Comparison of ENCODE assay signal across 24 cellular contexts in genomic region chr22:41436322-41437113, GRCh38. TPM values are rescaled to one million over a fixed set of nuclear protein-coding genes. Genes with fewer than 3 reads are reported as not detected.
A peak's percentile ranks its signal among the peaks of the same experiment; 100 is the strongest.
DNase-seq lines count a peak whose midpoint lies in the region; ATAC-seq and TF ChIP-seq lines count a peak whose summit lies in the region.
"Had no signal": no experiment of that assay in that cellular context is flagged by ENCODE, and none has a peak within 500 bp of the region (broad histone marks: within the 10 kb centered on the region; RNA-seq: fewer than 3 reads in every experiment).

No MANE protein-coding gene starts in this region.

- TF ChIP-seq CTCF in activated B cell treated with CpG ODN at 0.5 μM for 24 hours (IDR thresholded peaks at IDR 0.05) (no peak), left ventricle myocardium inferior (IDR thresholded peaks at IDR 0.05; ENCODE audit: borderline replicate concordance) (no peak)

- intact Hi-C loops in activated B cell treated with CpG ODN at 0.5 μM for 24 hours (cut with micrococcal nuclease) = no loop called here
- intact Hi-C loops in left ventricle myocardium inferior (cut with micrococcal nuclease) = no loop called here

- no peaks in the 10 kb centered on the region for H3K27me3 ChIP-seq in left ventricle myocardium inferior (ENCODE audit: low read depth)
- H3K27me3 ChIP-seq: BLaER1, hepatocyte had no signal

- H3K4me1 ChIP-seq in left ventricle myocardium inferior = peaks cover 91% of the 10 kb centered on the region
- H3K4me1 ChIP-seq: A549, prostate gland had no signal

- no peaks in the 10 kb centered on the region for H3K9me3 ChIP-seq in left ventricle myocardium inferior (replicated peaks)
- H3K9me3 ChIP-seq: A549, BLaER1, prostate gland had no signal

- H3K4me3 Mint-ChIP-seq in activated CD8-positive, alpha-beta memory T cell treated with anti-CD3 and anti-CD28 coated beads, Interleukin-2, amount 10 ng/mL, durations not matched to agents 7 days and 5 days = no peak overlapping the region
- no peak overlapping the region for H3K4me3 Mint-ChIP-seq in activated B cell treated with CpG ODN at 0.5 μM for 24 hours
- no peak overlapping the region for H3K4me3 Mint-ChIP-seq in stimulated activated memory B cell treated with anti-CD40 and anti-IgM and Interleukin-4, amounts not matched to agents 10 μg/mL and 1 μg/mL and 100 μg/mL, for 72 hours
- H3K4me3 Mint-ChIP-seq: T-helper 2 cell treated with Interferon-gamma antibody and Interleukin-4, amounts not matched to agents 5 μg/mL and 100 μg/mL, for 36 hours had no signal

- peak overlapping the region; percentile 25 for H3K27ac Mint-ChIP-seq in activated CD8-positive, alpha-beta memory T cell treated with anti-CD3 and anti-CD28 coated beads, Interleukin-2, amount 10 ng/mL, durations not matched to agents 7 days and 5 days
- H3K27ac Mint-ChIP-seq in activated B cell treated with CpG ODN at 0.5 μM for 24 hours = no peak overlapping the region
- peak overlapping the region; percentile 58 for H3K27ac Mint-ChIP-seq in stimulated activated memory B cell treated with anti-CD40 and anti-IgM and Interleukin-4, amounts not matched to agents 10 μg/mL and 1 μg/mL and 100 μg/mL, for 72 hours
- H3K27ac Mint-ChIP-seq: T-helper 2 cell treated with Interferon-gamma antibody and Interleukin-4, amounts not matched to agents 5 μg/mL and 100 μg/mL, for 36 hours had no signal

- H3K36me3 ChIP-seq in left ventricle myocardium inferior = peaks cover 67% of the 10 kb centered on the region

- CTCF ChIA-PET in activated CD8-positive, alpha-beta memory T cell treated with anti-CD3 and anti-CD28 coated beads, Interleukin-2, amount 10 ng/mL, durations not matched to agents 7 days and 5 days (lab: Charles Lee) = interaction anchor here (1.0 to 1.4 kb wide), 3 partner anchors 10 to 90 kb away, joined by 3 read pairs; partner anchors contain the start of gene TOB2
- CTCF ChIA-PET in activated B cell treated with CpG ODN at 0.5 μM for 24 hours (lab: Charles Lee) = interaction anchor here (1.0 to 1.6 kb wide), 2 partner anchors 10 to 65 kb away, joined by 3 to 4 read pairs; no protein-coding TSS in a partner anchor

- no peaks in the 10 kb centered on the region for H3K9me3 Mint-ChIP-seq in activated CD8-positive, alpha-beta memory T cell treated with anti-CD3 and anti-CD28 coated beads, Interleukin-2, amount 10 ng/mL, durations not matched to agents 7 days and 5 days (ENCODE audit: low read depth)
- no peaks in the 10 kb centered on the region for H3K9me3 Mint-ChIP-seq in activated B cell treated with CpG ODN at 0.5 μM for 24 hours
- no peaks in the 10 kb centered on the region for H3K9me3 Mint-ChIP-seq in stimulated activated memory B cell treated with anti-CD40 and anti-IgM and Interleukin-4, amounts not matched to agents 10 μg/mL and 1 μg/mL and 100 μg/mL, for 72 hours
- H3K9me3 Mint-ChIP-seq: T-helper 2 cell treated with Interferon-gamma antibody and Interleukin-4, amounts not matched to agents 5 μg/mL and 100 μg/mL, for 36 hours had no signal

- H3K36me3 Mint-ChIP-seq in activated CD8-positive, alpha-beta memory T cell treated with anti-CD3 and anti-CD28 coated beads, Interleukin-2, amount 10 ng/mL, durations not matched to agents 7 days and 5 days = peaks cover 23% of the 10 kb centered on the region
- peaks cover 63% of the 10 kb centered on the region for H3K36me3 Mint-ChIP-seq in activated B cell treated with CpG ODN at 0.5 μM for 24 hours (ENCODE audit: low read depth)
- H3K36me3 Mint-ChIP-seq in stimulated activated memory B cell treated with anti-CD40 and anti-IgM and Interleukin-4, amounts not matched to agents 10 μg/mL and 1 μg/mL and 100 μg/mL, for 72 hours = peaks cover 25% of the 10 kb centered on the region

- H3K4me1 Mint-ChIP-seq in activated CD8-positive, alpha-beta memory T cell treated with anti-CD3 and anti-CD28 coated beads, Interleukin-2, amount 10 ng/mL, durations not matched to agents 7 days and 5 days = peaks cover 8% of the 10 kb centered on the region
- peaks cover 16% of the 10 kb centered on the region for H3K4me1 Mint-ChIP-seq in activated B cell treated with CpG ODN at 0.5 μM for 24 hours
- peaks cover 61% of the 10 kb centered on the region for H3K4me1 Mint-ChIP-seq in stimulated activated memory B cell treated with anti-CD40 and anti-IgM and Interleukin-4, amounts not matched to agents 10 μg/mL and 1 μg/mL and 100 μg/mL, for 72 hours

- H3K27ac ChIP-seq in left ventricle myocardium inferior (replicated peaks) = peak overlapping the region; percentile 100
- H3K27ac ChIP-seq: A549, BLaER1, hepatocyte had no signal

- H3K27me3 Mint-ChIP-seq in activated CD8-positive, alpha-beta memory T cell treated with anti-CD3 and anti-CD28 coated beads, Interleukin-2, amount 10 ng/mL, durations not matched to agents 7 days and 5 days = no peaks in the 10 kb centered on the region
- no peaks in the 10 kb centered on the region for H3K27me3 Mint-ChIP-seq in activated B cell treated with CpG ODN at 0.5 μM for 24 hours
- H3K27me3 Mint-ChIP-seq in stimulated activated memory B cell treated with anti-CD40 and anti-IgM and Interleukin-4, amounts not matched to agents 10 μg/mL and 1 μg/mL and 100 μg/mL, for 72 hours = no peaks in the 10 kb centered on the region

- DNase-seq in activated CD8-positive, alpha-beta memory T cell treated with anti-CD3 and anti-CD28 coated beads, Interleukin-2, amount 10 ng/mL, durations not matched to agents 7 days and 5 days = no peak
- DNase-seq in activated CD8-positive, alpha-beta memory T cell treated with anti-CD3 and anti-CD28 coated beads, Interleukin-2, amount 50 U/mL, for 48 hours = no peak
- DNase-seq in activated B cell treated with CpG ODN at 0.5 μM for 24 hours (no peak), left ventricle myocardium inferior (no peak), CD1c-positive myeloid dendritic cell (ENCODE audit: extremely low spot score) (no peak), dermis blood vessel endothelial cell (no peak), pons (ENCODE audit: low spot score) (no peak)
- DNase-seq: activated CD4-positive, CD25-positive, alpha-beta regulatory T cell treated with anti-CD3 and anti-CD28 coated beads, Interleukin-2, amount 50 U/mL, for 72 hours; activated gamma-delta T cell treated with Interleukin-2 at 50 U/mL for 16 hours; DMS 273 treated with DMSO at 0.1 percent for 48 hours; GDM1; IMR-90; islet precursor cell; MM.1S; NCI-H748 treated with DMSO at 0.1 percent for 48 hours; SIG-M5; stimulated activated CD4-positive, alpha-beta T cell treated with anti-CD3 and anti-CD28 coated beads, Interleukin-4, amount 100 ng/mL, for 24 hours had no signal

- POLR2A ChIA-PET in activated B cell treated with CpG ODN at 0.5 μM for 24 hours (lab: Charles Lee) = interaction anchor here (0.6 to 1.6 kb wide), 5 partner anchors 10 to 32 kb away, joined by 3 to 8 read pairs (median 4); partner anchors contain the start of genes PHF5A and TOB2

- ATAC-seq in activated CD8-positive, alpha-beta memory T cell treated with anti-CD3 and anti-CD28 coated beads, Interleukin-2, amount 10 ng/mL, durations not matched to agents 7 days and 5 days = no peak
- peak; percentile 7 for ATAC-seq in activated B cell treated with CpG ODN at 0.5 μM for 24 hours (ENCODE audit: low read depth)
- ATAC-seq in stimulated activated memory B cell treated with anti-CD40 and anti-IgM and Interleukin-4, amounts not matched to agents 10 μg/mL and 1 μg/mL and 100 μg/mL, for 72 hours = no peak
- ATAC-seq: A549 had no signal

- peak overlapping the region; percentile 10 for H3K4me3 ChIP-seq in left ventricle myocardium inferior
- H3K4me3 ChIP-seq: A549, BLaER1, hepatocyte, prostate gland, smooth muscle cell had no signal

RNA-seq across cellular contexts. Expression of gene TOB2, which starts 10.1 kb away (rescaled TPM):
- total RNA-seq in activated CD8-positive, alpha-beta memory T cell treated with anti-CD3 and anti-CD28 coated beads, Interleukin-2, amount 10 ng/mL, durations not matched to agents 7 days and 5 days = 10 to 100 TPM; 38.8 to 45.1 TPM
- total RNA-seq in activated B cell treated with CpG ODN at 0.5 μM for 24 hours (53.7 and 60.3 TPM in 2 replicates), left ventricle myocardium inferior (63.6 TPM), dermis blood vessel endothelial cell (18.0 and 25.7 TPM in 2 replicates)

RNA-seq across cellular contexts. Expression of gene PHF5A, which starts 32.0 kb away (rescaled TPM):
- 10 to 100 TPM; 54.5 to 75.0 TPM for total RNA-seq in activated CD8-positive, alpha-beta memory T cell treated with anti-CD3 and anti-CD28 coated beads, Interleukin-2, amount 10 ng/mL, durations not matched to agents 7 days and 5 days
- total RNA-seq in activated B cell treated with CpG ODN at 0.5 μM for 24 hours (47.4 and 54.0 TPM in 2 replicates), left ventricle myocardium inferior (23.9 TPM), dermis blood vessel endothelial cell (63.8 and 76.2 TPM in 2 replicates)

RNA-seq across cellular contexts. Expression of gene ACO2, which starts 32.4 kb away (rescaled TPM):
- total RNA-seq in activated CD8-positive, alpha-beta memory T cell treated with anti-CD3 and anti-CD28 coated beads, Interleukin-2, amount 10 ng/mL, durations not matched to agents 7 days and 5 days = 10 to 100 TPM; 90.0 to 93.3 TPM
- total RNA-seq in activated B cell treated with CpG ODN at 0.5 μM for 24 hours (152 and 153 TPM in 2 replicates), left ventricle myocardium inferior (851 TPM), dermis blood vessel endothelial cell (75.0 and 114 TPM in 2 replicates)

RNA-seq across cellular contexts. Expression of gene TEF, which starts 54.8 kb away (rescaled TPM):
- 1 to 10 TPM; 1.4 to 2.0 TPM for total RNA-seq in activated CD8-positive, alpha-beta memory T cell treated with anti-CD3 and anti-CD28 coated beads, Interleukin-2, amount 10 ng/mL, durations not matched to agents 7 days and 5 days
- 5.1 and 5.2 TPM in 2 replicates for total RNA-seq in activated B cell treated with CpG ODN at 0.5 μM for 24 hours
- 20.1 TPM for total RNA-seq in left ventricle myocardium inferior
- 4.3 and 7.4 TPM in 2 replicates for total RNA-seq in dermis blood vessel endothelial cell
